Comparison of ENCODE assay signal across 25 cellular contexts in the genomic region with DNA sequence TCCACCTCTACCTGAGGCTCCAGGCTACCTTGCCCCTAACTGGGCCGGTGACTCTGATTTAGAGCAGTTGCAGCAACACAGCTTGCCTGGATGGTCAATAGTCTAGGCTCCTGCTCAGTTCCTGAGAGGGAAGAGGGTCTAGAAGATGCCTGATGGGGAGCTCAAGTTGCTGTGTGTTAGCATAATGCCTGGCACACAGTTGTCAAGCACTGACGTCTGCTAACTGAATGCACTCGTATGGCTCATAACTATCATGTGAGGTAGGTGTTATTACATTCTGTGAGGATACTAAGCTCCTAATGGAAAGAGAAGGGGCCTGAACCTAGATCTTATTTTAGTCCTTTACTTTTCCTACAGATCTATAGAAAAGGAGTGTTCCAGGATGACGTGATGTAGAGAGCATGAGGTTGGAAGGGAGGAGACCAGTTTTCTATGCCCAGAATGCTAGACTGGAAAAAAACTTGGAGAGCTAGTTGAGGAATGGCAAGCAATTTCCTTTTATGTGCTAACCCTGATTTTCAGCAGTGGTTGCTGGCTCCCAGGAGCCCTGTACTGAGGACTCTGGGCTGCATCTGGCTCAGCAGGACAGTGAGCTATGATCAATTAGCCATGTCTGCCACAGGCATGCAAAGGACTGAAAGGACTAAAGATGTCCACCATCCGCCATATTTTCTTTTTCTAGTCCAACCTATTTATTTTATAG. TPM values are rescaled to one million over a fixed set of nuclear protein-coding genes. Genes with fewer than 3 reads are reported as not detected.
A peak's percentile ranks its signal among the peaks of the same experiment; 100 is the strongest.
DNase-seq lines count a peak whose midpoint lies in the region; ATAC-seq, FAIRE-seq and TF ChIP-seq lines count a peak whose summit lies in the region.
"Had no signal": no experiment of that assay in that cellular context is flagged by ENCODE, and none has a peak within 500 bp of the region (broad histone marks: within the 10 kb centered on the region; RNA-seq: fewer than 3 reads in every experiment).

No MANE protein-coding gene starts in this region.

- ATAC-seq in Right ventricle myocardium inferior, result no peak
- ATAC-seq in effector memory CD8-positive, alpha-beta T cell (replicated peaks), result no peak
- ATAC-seq: CD8-positive, alpha-beta T cell had no signal

- H3K4me3 Mint-ChIP-seq in glutamatergic neuron (ENCODE audit: unreplicated experiment) (peak overlapping the region; percentile 10), osteocyte (ENCODE audit: unreplicated experiment) (no peak overlapping the region)
- no peak overlapping the region for H3K4me3 Mint-ChIP-seq in effector memory CD8-positive, alpha-beta T cell
- H3K4me3 Mint-ChIP-seq: B cell; CD4-positive, CD25-positive, alpha-beta regulatory T cell; CD8-positive, alpha-beta T cell had no signal

- H3K27ac ChIP-seq in HEK293 (ENCODE audit: extremely low read depth, low read depth, low read length), result no peak overlapping the region
- H3K27ac ChIP-seq: 22Rv1, BLaER1, C4-2B, GM23248 had no signal

- CTCF ChIA-PET in HEK293 (lab: Yijun Ruan, JAX), result interaction anchor here (0.6 to 1.1 kb wide), 2 partner anchors 128 to 342 kb away, joined by 3 read pairs; no protein-coding TSS in a partner anchor

- H3K36me3 Mint-ChIP-seq in glutamatergic neuron (ENCODE audit: unreplicated experiment) (peaks cover 9% of the 10 kb centered on the region), osteocyte (ENCODE audit: unreplicated experiment) (no peaks in the 10 kb centered on the region)
- H3K36me3 Mint-ChIP-seq in effector memory CD8-positive, alpha-beta T cell (ENCODE audit: insufficient read depth), result no peaks in the 10 kb centered on the region
- H3K36me3 Mint-ChIP-seq: CD4-positive, CD25-positive, alpha-beta regulatory T cell; CD8-positive, alpha-beta T cell had no signal

- POLR2A ChIA-PET in HEK293 (lab: Yijun Ruan, JAX), result no interaction called here

- peak; percentile 43 for FAIRE-seq in bronchial epithelial cell (lab: Jason Lieb, UNC)
- FAIRE-seq: A204.1, G401.6, GM12892, GM19239, H1 had no signal

- no peaks in the 10 kb centered on the region for H3K9me3 ChIP-seq in HEK293 (ENCODE audit: control insufficient read depth, insufficient read depth, low read depth, low read length)
- H3K9me3 ChIP-seq: BLaER1, Caco-2 had no signal

- H3K36me3 ChIP-seq in HEK293 (ENCODE audit: control insufficient read depth in 2 of 2, insufficient read depth in 1 of 2, low read length in 2 of 2), result no peaks in the 10 kb centered on the region
- no peaks in the 10 kb centered on the region for H3K36me3 ChIP-seq in bronchial epithelial cell (ENCODE audit: control insufficient read depth, insufficient read depth, low read length)
- H3K36me3 ChIP-seq: BLaER1 had no signal

- H3K27me3 Mint-ChIP-seq in glutamatergic neuron (ENCODE audit: unreplicated experiment), result peaks cover 3% of the 10 kb centered on the region
- H3K27me3 Mint-ChIP-seq in osteocyte (ENCODE audit: unreplicated experiment), result no peaks in the 10 kb centered on the region
- peaks cover 0 to 8% of the 10 kb centered on the region in 2 donors for H3K27me3 Mint-ChIP-seq in effector memory CD8-positive, alpha-beta T cell

- TF ChIP-seq CTCF in HEK293 (tag by site-specific recombination; IDR thresholded peaks at IDR 0.05), result no peak
- TF ChIP-seq CTCF in bronchial epithelial cell (IDR thresholded peaks at IDR 0.05; ENCODE audit: insufficient read depth, low read length, severe bottlenecking), result no peak
- no peak for TF ChIP-seq CTCF in glutamatergic neuron (IDR thresholded peaks at IDR 0.05; ENCODE audit: partially characterized antibody, unreplicated experiment)
- TF ChIP-seq CTCF in osteocyte (IDR thresholded peaks at IDR 0.05), result no peak

- no peaks in the 10 kb centered on the region for H3K4me1 ChIP-seq in HEK293 (ENCODE audit: control insufficient read depth, insufficient read depth, low read length)
- H3K4me1 ChIP-seq: BLaER1, Caco-2 had no signal

- intact Hi-C loops in cardiac septum (cut with DNase I) (no loop called here), Right ventricle myocardium inferior (cut with DNase I) (no loop called here)

- peaks cover 6% of the 10 kb centered on the region for H3K9me3 Mint-ChIP-seq in glutamatergic neuron (ENCODE audit: unreplicated experiment)
- H3K9me3 Mint-ChIP-seq in osteocyte (ENCODE audit: unreplicated experiment), result peaks cover 5% of the 10 kb centered on the region
- H3K9me3 Mint-ChIP-seq in effector memory CD8-positive, alpha-beta T cell, result no peaks in the 10 kb centered on the region
- H3K9me3 Mint-ChIP-seq: CD8-positive, alpha-beta T cell had no signal

- peak; percentile 62 for DNase-seq in cardiac septum (ENCODE audit: low spot score)
- DNase-seq in Right ventricle myocardium inferior (ENCODE audit: missing footprints), result no peak
- DNase-seq in bronchial epithelial cell (ENCODE audit: low read depth), result no peak
- no peak for DNase-seq in glutamatergic neuron
- DNase-seq in NCI-H2107 (lab: John Stamatoyannopoulos, UW), result no peak
- no peak for DNase-seq in osteocyte (ENCODE audit: extremely low spot score, unreplicated experiment)
- no peak for DNase-seq in effector memory CD8-positive, alpha-beta T cell
- DNase-seq: Caco-2; CD4-positive, CD25-positive, alpha-beta regulatory T cell; CD8-positive, alpha-beta T cell; DMS153; DND-41; GM23248; H7; HCEC 1CT had no signal

- H3K4me1 Mint-ChIP-seq in glutamatergic neuron (ENCODE audit: low read depth, unreplicated experiment) (peaks cover 19% of the 10 kb centered on the region), osteocyte (ENCODE audit: unreplicated experiment) (no peaks in the 10 kb centered on the region)
- no peaks in the 10 kb centered on the region for H3K4me1 Mint-ChIP-seq in effector memory CD8-positive, alpha-beta T cell (ENCODE audit: low read depth in 2 of 2)
- H3K4me1 Mint-ChIP-seq: B cell; CD4-positive, CD25-positive, alpha-beta regulatory T cell had no signal

- no peaks in the 10 kb centered on the region for H3K27me3 ChIP-seq in bronchial epithelial cell (ENCODE audit: control insufficient read depth, insufficient read depth, low read length)
- H3K27me3 ChIP-seq: BLaER1 had no signal

- H3K4me3 ChIP-seq in HEK293 (ENCODE audit: low read depth, low read length), result no peak overlapping the region
- H3K4me3 ChIP-seq in bronchial epithelial cell (ENCODE audit: low read depth, low read length), result no peak overlapping the region
- H3K4me3 ChIP-seq: BLaER1, GM23248 had no signal

- H3K27ac Mint-ChIP-seq in glutamatergic neuron (ENCODE audit: unreplicated experiment) (peak overlapping the region; percentile 8), osteocyte (ENCODE audit: unreplicated experiment) (no peak overlapping the region)
- H3K27ac Mint-ChIP-seq in effector memory CD8-positive, alpha-beta T cell, result no peak overlapping the region
- H3K27ac Mint-ChIP-seq: B cell; CD4-positive, CD25-positive, alpha-beta regulatory T cell; CD8-positive, alpha-beta T cell had no signal

TF ChIP-seq in HEK293, 187 proteins besides CTCF, POLR2A, EP300 and RAD21:
- no peak for TF ChIP-seq ZNF423 (tag by site-specific recombination; IDR thresholded peaks at IDR 0.05)
- TF ChIP-seq ZBTB17 (tag by site-specific recombination; IDR thresholded peaks at IDR 0.05), result peak; percentile 75
TF ChIP-seq in HEK293: peak in this region for 1.

RNA-seq across cellular contexts. Expression of gene FAM78B, which starts 30.0 kb away (rescaled TPM):
- total RNA-seq in cardiac septum, result 2.7 TPM
- total RNA-seq in Right ventricle myocardium inferior, result 3.4 TPM
- total RNA-seq in bronchial epithelial cell, result 0.13 and 0.26 TPM in 2 replicates
- total RNA-seq in glutamatergic neuron (ENCODE audit: unreplicated experiment), result 66.0 TPM
- total RNA-seq in osteocyte, result 0.16 and 0.51 TPM in 2 replicates
- total RNA-seq: Caco-2; CD8-positive, alpha-beta T cell had no signal

Comparison
In these comparisons a context has a peak if more than half of its experiments do, and no peak if none do; other contexts are left out.
1. RNA of gene FAM78B, which starts 30.0 kb away (total RNA-seq): 66.0 TPM in glutamatergic neuron (single experiment); 3.4 TPM in Right ventricle myocardium inferior (single experiment), 2.7 TPM in cardiac septum (single experiment), 0.16 to 0.51 TPM in osteocyte and 0.13 to 0.26 TPM in bronchial epithelial cell; every median in the first group is over 10 times any median in the second.